ENCODE assay signal across 20 cellular contexts in genomic region chr12:125677829-125678228, GRCh38.
"Had no signal": no experiment of that assay in that cellular context is flagged by ENCODE, and none has a peak within 500 bp of the region (broad histone marks: within the 10 kb centered on the region; RNA-seq: fewer than 3 reads in every experiment).

No MANE protein-coding gene starts in this region.

- H3K27me3 ChIP-seq: SJSA1 had no signal

- H3K36me3 ChIP-seq: SJSA1 had no signal

- H3K4me3 ChIP-seq: SJSA1, SK-N-MC had no signal

- H3K27ac ChIP-seq: SJSA1, SK-N-MC had no signal

- FAIRE-seq: RCC 7860 had no signal

- H3K4me1 ChIP-seq: SJSA1 had no signal

- DNase-seq: KBM-7, MV-4-11, NCI-H1048, NCI-H1105, NCI-H1417, NCI-H1436 treated with DMSO at 0.1 percent for 48 hours, NCI-H1694, NCI-H187 treated with DMSO at 0.1 percent for 48 hours, NCI-H2029 treated with DMSO at 0.1 percent for 48 hours, NCI-H2107, NCI-H2227 treated with DMSO at 0.1 percent for 48 hours, NCI-H524, NCI-H526 treated with DMSO at 0.1 percent for 48 hours, NCI-H774, Right ventricle myocardium superior, RPMI8226, SIG-M5 had no signal
